In genomic region chr6:167338551-167339117, GRCh38 we compare ENCODE assay signal across 26 cellular contexts. TPM values are rescaled to one million over a fixed set of nuclear protein-coding genes. Genes with fewer than 3 reads are reported as not detected.
"Had no signal": no experiment of that assay in that cellular context is flagged by ENCODE, and none has a peak within 500 bp of the region (broad histone marks: within the 10 kb centered on the region; RNA-seq: fewer than 3 reads in every experiment).

No MANE protein-coding gene starts in this region.

- H3K9me3 ChIP-seq: adrenal gland, breast epithelium, prostate gland, right atrium auricular region, thyroid gland had no signal

- H3K27me3 ChIP-seq: adrenal gland, neural progenitor cell, right atrium auricular region, thyroid gland had no signal

- ATAC-seq: activated naive CD4-positive, alpha-beta T cell treated with anti-CD3 and anti-CD28 coated beads, Interleukin-2, amount 50 U/mL, for 72 hours; left cardiac atrium; naive thymus-derived CD4-positive, alpha-beta T cell had no signal

- H3K4me1 ChIP-seq: adrenal gland, breast epithelium, neural progenitor cell, prostate gland, right atrium auricular region, thyroid gland had no signal

- H3K36me3 ChIP-seq: adrenal gland, breast epithelium, neural progenitor cell, prostate gland, right atrium auricular region, thyroid gland, WERI-Rb-1 had no signal

- H3K9ac ChIP-seq: neural progenitor cell had no signal

- H3K27ac ChIP-seq: adrenal gland, breast epithelium, coronary artery, neural progenitor cell, prostate gland, right atrium auricular region, thyroid gland, WERI-Rb-1 had no signal

- DNase-seq: activated CD4-positive, alpha-beta T cell treated with anti-CD3 and anti-CD28 coated beads, Interleukin-2, amount 50 U/mL, for 4 hours; activated gamma-delta T cell treated with Interleukin-2 at 50 U/mL for 16 hours; adrenal gland; erythroblast; foreskin melanocyte; glutamatergic neuron; left cardiac atrium; mesendoderm; naive thymus-derived CD4-positive, alpha-beta T cell; stimulated activated CD4-positive, alpha-beta T cell treated with anti-CD3 and anti-CD28 coated beads, Interleukin-2, amount 100 ng/mL, for 24 hours; stimulated activated naive CD4-positive, alpha-beta T cell treated with Interleukin-2 at 50 U/mL for 16 hours; thyroid gland; WERI-Rb-1 had no signal

- H3K4me3 ChIP-seq: adrenal gland, breast epithelium, coronary artery, neural progenitor cell, prostate gland, right atrium auricular region, thyroid gland had no signal

- H3K4me3 Mint-ChIP-seq: activated T-helper 1 cell treated with anti-CD3 and anti-CD28 coated beads, Interleukin-12 subunit alpha, Interleukin-12 subunit beta, Interleukin-2, Interleukin-4 antibody, amounts not matched to agents 30 ng/mL and 10 ng/mL and 1 ng/mL, durations not matched to agents 14 hours and 24 hours and 36 hours; naive thymus-derived CD4-positive, alpha-beta T cell; neural progenitor cell had no signal

- H3K27ac Mint-ChIP-seq: activated naive CD4-positive, alpha-beta T cell treated with anti-CD3 and anti-CD28 coated beads, Interleukin-2, amount 50 U/mL, for 72 hours; activated T-helper 1 cell treated with anti-CD3 and anti-CD28 coated beads, Interleukin-12 subunit alpha, Interleukin-12 subunit beta, Interleukin-2, Interleukin-4 antibody, amounts not matched to agents 30 ng/mL and 10 ng/mL and 1 ng/mL, durations not matched to agents 14 hours and 24 hours and 36 hours; naive thymus-derived CD4-positive, alpha-beta T cell; neural progenitor cell had no signal

- H3K9me3 Mint-ChIP-seq: activated naive CD4-positive, alpha-beta T cell treated with anti-CD3 and anti-CD28 coated beads, Interleukin-2, amount 50 U/mL, for 72 hours; activated T-helper 1 cell treated with anti-CD3 and anti-CD28 coated beads, Interleukin-12 subunit alpha, Interleukin-12 subunit beta, Interleukin-2, Interleukin-4 antibody, amounts not matched to agents 30 ng/mL and 10 ng/mL and 1 ng/mL, durations not matched to agents 14 hours and 24 hours and 36 hours had no signal

- H3K4me2 ChIP-seq: neural progenitor cell had no signal

- H3K36me3 Mint-ChIP-seq: activated naive CD4-positive, alpha-beta T cell treated with anti-CD3 and anti-CD28 coated beads, Interleukin-2, amount 50 U/mL, for 72 hours; naive thymus-derived CD4-positive, alpha-beta T cell; neural progenitor cell had no signal

RNA-seq across cellular contexts. Expression of gene TTLL2, which starts 13.7 kb away (rescaled TPM):
- total RNA-seq: activated naive CD4-positive, alpha-beta T cell treated with anti-CD3 and anti-CD28 coated beads, Interleukin-2, amount 50 U/mL, for 72 hours; activated T-helper 1 cell treated with anti-CD3 and anti-CD28 coated beads, Interleukin-12 subunit alpha, Interleukin-12 subunit beta, Interleukin-2, Interleukin-4 antibody, amounts not matched to agents 30 ng/mL and 10 ng/mL and 1 ng/mL, durations not matched to agents 14 hours and 24 hours and 36 hours; adrenal gland; astrocyte; breast epithelium; left cardiac atrium; mucosa of gallbladder; naive thymus-derived CD4-positive, alpha-beta T cell; osteoblast; right atrium auricular region; skeletal muscle tissue; subcutaneous adipose tissue; ureter had no signal
- polyA plus RNA-seq: adrenal gland; naive thymus-derived CD4-positive, alpha-beta T cell had no signal

RNA-seq across cellular contexts. Expression of gene UNC93A, which starts 47.5 kb away (rescaled TPM):
- total RNA-seq: activated naive CD4-positive, alpha-beta T cell treated with anti-CD3 and anti-CD28 coated beads, Interleukin-2, amount 50 U/mL, for 72 hours; activated T-helper 1 cell treated with anti-CD3 and anti-CD28 coated beads, Interleukin-12 subunit alpha, Interleukin-12 subunit beta, Interleukin-2, Interleukin-4 antibody, amounts not matched to agents 30 ng/mL and 10 ng/mL and 1 ng/mL, durations not matched to agents 14 hours and 24 hours and 36 hours; adrenal gland; astrocyte; breast epithelium; left cardiac atrium; naive thymus-derived CD4-positive, alpha-beta T cell; osteoblast; right atrium auricular region; skeletal muscle tissue; subcutaneous adipose tissue; thyroid gland; ureter had no signal
- polyA plus RNA-seq: adrenal gland; naive thymus-derived CD4-positive, alpha-beta T cell had no signal
